ENCODE assay signal across 1 cellular context in genomic region chr6:89144358-89145041, GRCh38.
TF ChIP-seq lines count a peak whose summit lies in the region.

No MANE protein-coding gene starts in this region.

TF ChIP-seq in HEK293, 187 proteins besides CTCF, POLR2A, EP300 and RAD21 (continued from another document and continues in another):
- TF ChIP-seq PATZ1 (tag by site-specific recombination; IDR thresholded peaks at IDR 0.05) (peak; percentile 68; the same call in 1 of the 2 replicates), ZNF600 (tag by site-specific recombination; IDR thresholded peaks at IDR 0.05) (0 out of 2 replicates have a peak, but pooled peaks have one; percentile 42), HIC1 (tag by site-specific recombination; IDR thresholded peaks at IDR 0.05) (0 out of 2 replicates have a peak, but pooled peaks have one; percentile 16), ZSCAN5A (tag by site-specific recombination; IDR thresholded peaks at IDR 0.05) (no peak), ZNF184 (tag by site-specific recombination; IDR thresholded peaks at IDR 0.05) (peak; percentile 84; the same call in 1 of the 2 replicates), ZBTB20 (tag by site-specific recombination; IDR thresholded peaks at IDR 0.05) (peak; percentile 31; the same call in 1 of the 2 replicates), ZBTB6 (tag by site-specific recombination; IDR thresholded peaks at IDR 0.05) (peak; percentile 87), GFI1B (tag by site-specific recombination; IDR thresholded peaks at IDR 0.05) (peak; percentile 59; the same call in 1 of the 2 replicates), ZXDB (tag by site-specific recombination; IDR thresholded peaks at IDR 0.05) (peak; percentile 78), MYNN (tag by site-specific recombination; IDR thresholded peaks at IDR 0.05; ENCODE audit: borderline replicate concordance) (no peak), ZNF239 (tag by site-specific recombination; IDR thresholded peaks at IDR 0.05) (no peak), ZNF449 (tag by site-specific recombination; IDR thresholded peaks at IDR 0.05) (peak; percentile 40; the same call in 1 of the 2 replicates), ZNF2 (tag by site-specific recombination; IDR thresholded peaks at IDR 0.05) (no peak), ZNF501 (tag by site-specific recombination; IDR thresholded peaks at IDR 0.05) (0 out of 2 replicates have a peak, but pooled peaks have one; percentile 63), ZNF596 (tag by site-specific recombination; IDR thresholded peaks at IDR 0.05) (no peak), OVOL3 (tag by site-specific recombination; IDR thresholded peaks at IDR 0.05) (peak; percentile 77), OSR2 (tag by site-specific recombination; IDR thresholded peaks at IDR 0.05) (peak; percentile 100), ZNF521 (tag by site-specific recombination; IDR thresholded peaks at IDR 0.05) (no peak), KLF16 (tag by site-specific recombination; IDR thresholded peaks at IDR 0.05) (peak; percentile 47), ZNF157 (tag by site-specific recombination; IDR thresholded peaks at IDR 0.05) (no peak), ZNF280D (tag by site-specific recombination; IDR thresholded peaks at IDR 0.05) (no peak), ZEB2 (tag by site-specific recombination; IDR thresholded peaks at IDR 0.05) (peak; percentile 80; the same call in 1 of the 2 replicates), ZNF580 (tag by site-specific recombination; IDR thresholded peaks at IDR 0.05) (peak; percentile 57; the same call in 1 of the 2 replicates), ZNF629 (tag by site-specific recombination; IDR thresholded peaks at IDR 0.05) (peak; percentile 84), ZNF692 (tag by site-specific recombination; IDR thresholded peaks at IDR 0.05) (peak; percentile 96), ZBTB10 (tag by site-specific recombination; IDR thresholded peaks at IDR 0.05) (no peak), ZNF639 (tag by site-specific recombination; IDR thresholded peaks at IDR 0.05) (peak; percentile 84), GLI4 (tag by site-specific recombination; IDR thresholded peaks at IDR 0.05) (no peak), ZNF518A (tag by site-specific recombination; conservative IDR thresholded peaks at IDR 0.05; ENCODE audit: low read depth) (no peak)
